In the genomic region with DNA sequence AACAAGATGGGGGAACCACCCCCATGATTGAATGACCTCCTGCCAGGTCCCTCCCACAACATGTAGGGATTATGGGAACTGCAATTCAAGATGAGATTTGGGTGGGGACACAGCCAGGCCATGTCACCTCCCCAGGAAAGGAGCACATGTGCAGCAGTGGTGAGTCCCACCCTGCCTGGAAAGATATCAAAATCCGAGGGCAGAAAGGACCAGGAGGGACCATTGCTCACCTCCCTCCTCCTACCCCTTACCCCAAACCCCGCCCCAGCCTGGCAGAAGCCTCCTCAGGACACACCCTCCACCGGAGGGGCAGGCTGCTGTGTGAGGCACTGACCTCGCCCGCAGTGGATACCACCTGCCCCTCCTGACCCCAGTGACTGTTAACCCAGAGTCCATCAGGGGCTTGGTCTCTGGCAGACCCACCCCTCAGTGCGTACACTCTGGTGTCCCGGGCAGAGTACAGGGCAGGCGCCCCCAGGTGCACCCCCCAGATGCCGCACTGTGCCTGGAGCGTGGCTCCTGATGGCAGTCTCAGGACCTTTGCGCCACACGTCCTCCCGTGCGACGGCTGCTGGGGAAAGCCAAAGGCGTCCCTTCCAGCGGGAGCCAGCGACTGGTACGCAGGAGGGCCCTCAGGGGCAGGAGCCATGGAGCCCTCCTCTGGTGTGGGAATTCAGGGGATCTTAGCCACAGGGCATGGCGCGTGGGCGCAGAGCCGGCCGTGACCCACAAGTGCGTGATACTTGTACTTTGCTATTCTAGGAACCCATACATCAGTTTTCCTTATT, we compare ENCODE assay signal across 8 cellular contexts. TPM values are rescaled to one million over a fixed set of nuclear protein-coding genes. Genes with fewer than 3 reads are reported as not detected.
A peak's percentile ranks its signal among the peaks of the same experiment; 100 is the strongest.
DNase-seq lines count a peak whose midpoint lies in the region; ATAC-seq and TF ChIP-seq lines count a peak whose summit lies in the region.

No MANE protein-coding gene starts in this region.

- no peaks in the 10 kb centered on the region; the same call in 1 of the 2 replicates for H3K9me3 ChIP-seq in BLaER1
- no peaks in the 10 kb centered on the region for H3K9me3 ChIP-seq in osteoblast (ENCODE audit: low read depth, low read length)

- no peak overlapping the region for H3K4me3 Mint-ChIP-seq in IgD-negative memory B cell

- peaks cover 2% of the 10 kb centered on the region for H3K27me3 Mint-ChIP-seq in IgD-negative memory B cell

- peaks cover 44% of the 10 kb centered on the region for H4K20me1 ChIP-seq in BLaER1
- H4K20me1 ChIP-seq in osteoblast (ENCODE audit: insufficient read depth, low read length): peaks cover 44% of the 10 kb centered on the region

- DNase-seq in osteoblast (ENCODE audit: insufficient read length, low spot score, missing footprints) (peak; percentile 92), medulla oblongata (ENCODE audit: extremely low spot score) (no peak), GM19238 (ENCODE audit: insufficient read length, low spot score) (no peak), SHP77 treated with DMSO at 0.1 percent for 48 hours (lab: John Stamatoyannopoulos, UW) (no peak)

- H3K27ac ChIP-seq in BLaER1 (no peak overlapping the region), osteoblast (ENCODE audit: low read depth, low read length) (no peak overlapping the region)

- peak overlapping the region in 2 of 3 donors; percentile 32 to 47 for H3K27ac Mint-ChIP-seq in IgD-negative memory B cell

- H3K4me2 ChIP-seq in BLaER1: peak overlapping the region; percentile 71
- no peak overlapping the region for H3K4me2 ChIP-seq in osteoblast (ENCODE audit: insufficient read depth, low read length)

- peaks cover 44% of the 10 kb centered on the region for H3K4me1 ChIP-seq in BLaER1
- H3K4me1 ChIP-seq in osteoblast (ENCODE audit: insufficient read depth, low read length): peaks cover 5% of the 10 kb centered on the region

- H3K4me1 Mint-ChIP-seq in IgD-negative memory B cell: no peaks in the 10 kb centered on the region

- H3K79me2 ChIP-seq in osteoblast (ENCODE audit: insufficient read depth, low read length): peaks cover 27% of the 10 kb centered on the region

- no peaks in the 10 kb centered on the region for H3K9me3 Mint-ChIP-seq in IgD-negative memory B cell

- no peak for TF ChIP-seq CTCF in osteoblast (IDR thresholded peaks at IDR 0.05; ENCODE audit: extremely low read depth, low read depth, low read length)

- H3K27me3 ChIP-seq in BLaER1 (no peaks in the 10 kb centered on the region), osteoblast (ENCODE audit: insufficient read depth, low read length) (no peaks in the 10 kb centered on the region)

- H3K9ac ChIP-seq in BLaER1: no peak overlapping the region

- peak; percentile 29 for ATAC-seq in esophagus mucosa
- no peak for ATAC-seq in HG02852 (IDR thresholded peaks at IDR 0.05; ENCODE audit: unreplicated experiment)

- H3K36me3 ChIP-seq in BLaER1 (peaks cover 42% of the 10 kb centered on the region), osteoblast (ENCODE audit: insufficient read depth, low read length) (peaks cover 19% of the 10 kb centered on the region)

- H3K36me3 Mint-ChIP-seq in IgD-negative memory B cell: no peaks in the 10 kb centered on the region

- H2AFZ ChIP-seq in osteoblast (ENCODE audit: low read length): no peak overlapping the region

- no peak overlapping the region for H3K4me3 ChIP-seq in BLaER1
- H3K4me3 ChIP-seq in osteoblast (ENCODE audit: insufficient read depth, low read length): no peak overlapping the region

RNA-seq across cellular contexts. Expression of gene PDXK, which starts 20.9 kb away (rescaled TPM):
- 35.5 TPM for polyA plus RNA-seq in IgD-negative memory B cell
- 134 TPM for total RNA-seq in esophagus mucosa
- 88.4 and 89.4 TPM in 2 replicates for total RNA-seq in osteoblast

RNA-seq across cellular contexts. Expression of gene CSTB, which starts 36.3 kb away (rescaled TPM):
- 66.2 TPM for polyA plus RNA-seq in IgD-negative memory B cell
- 2,371 TPM for total RNA-seq in esophagus mucosa
- 14.8 and 18.3 TPM in 2 replicates for total RNA-seq in osteoblast

RNA-seq across cellular contexts. Expression of gene RRP1, which starts 49.5 kb away (rescaled TPM):
- 18.2 TPM for polyA plus RNA-seq in IgD-negative memory B cell
- total RNA-seq in esophagus mucosa (30.8 TPM), osteoblast (16.5 and 18.5 TPM in 2 replicates)

Comparison
In these comparisons a context has a peak if more than half of its experiments do, and no peak if none do; other contexts are left out.
1. RNA of gene CSTB, which starts 36.3 kb away (total RNA-seq): 2,371 TPM in esophagus mucosa (single experiment); 14.8 to 18.3 TPM in osteoblast; every median in the first group is over 100 times any median in the second.